15 cellular contexts compared by ENCODE assay signal in the genomic region with DNA sequence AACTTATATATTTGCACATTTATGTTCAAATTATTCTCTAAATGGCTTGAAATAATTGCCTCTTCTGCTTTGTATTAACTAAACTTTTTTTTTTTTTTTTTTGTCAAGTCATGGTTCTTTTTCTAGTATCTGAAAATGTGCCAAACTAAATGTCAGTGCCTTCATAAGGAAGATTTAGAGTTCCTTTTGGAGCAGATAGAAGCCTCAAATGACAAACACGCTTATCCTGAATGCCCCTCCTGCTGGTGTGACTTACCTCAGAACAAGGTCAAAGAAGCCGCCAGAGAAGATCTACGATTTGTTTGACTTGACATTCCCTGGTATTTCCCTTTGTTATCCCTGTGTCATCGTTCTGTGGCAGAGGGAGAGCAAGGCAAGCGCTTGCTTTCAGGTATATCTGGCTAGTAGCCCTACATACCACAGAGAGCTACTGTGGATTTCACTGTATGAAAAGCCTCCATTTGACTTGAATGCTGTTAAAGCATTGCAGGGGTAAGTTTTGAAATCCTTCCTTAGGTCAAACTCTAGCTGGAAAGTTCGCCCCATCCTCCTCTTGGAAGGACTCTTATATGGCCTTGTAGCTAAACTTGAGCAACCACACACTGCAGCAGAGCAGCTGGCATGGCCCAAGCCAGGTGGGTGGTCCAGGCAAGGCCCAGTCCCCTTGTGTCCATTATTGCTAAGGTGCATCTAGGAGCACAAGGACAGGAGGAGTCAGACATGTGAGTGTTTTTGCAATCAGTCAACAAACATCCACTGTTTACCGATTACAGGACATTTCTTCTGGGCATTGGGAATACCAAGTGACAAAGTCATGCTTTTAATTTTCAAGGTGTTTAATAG.
A peak's percentile ranks its signal among the peaks of the same experiment; 100 is the strongest.
DNase-seq lines count a peak whose midpoint lies in the region; ATAC-seq and TF ChIP-seq lines count a peak whose summit lies in the region.
"Had no signal": no experiment of that assay in that cellular context is flagged by ENCODE, and none has a peak within 500 bp of the region (broad histone marks: within the 10 kb centered on the region; RNA-seq: fewer than 3 reads in every experiment).

No MANE protein-coding gene starts in this region.

- H3K18ac ChIP-seq in IMR-90 (ENCODE audit: low read depth, low read length), result no peak overlapping the region

- peaks cover 37% of the 10 kb centered on the region for H3K4me1 Mint-ChIP-seq in nephron

- H2AK5ac ChIP-seq in IMR-90 (ENCODE audit: low read depth, low read length), result no peak overlapping the region

- CTCF ChIA-PET in IMR-90 (lab: Yijun Ruan, JAX) (interaction anchor here (0.7 kb wide), 1 partner anchor 650 kb away, joined by 3 read pairs; no protein-coding TSS in a partner anchor), PC-3 (lab: Charles Lee) (no interaction called here)

- H3K27me3 ChIP-seq in IMR-90 (ENCODE audit: control insufficient read depth, insufficient read depth, low read length), result no peaks in the 10 kb centered on the region
- H3K27me3 ChIP-seq in PC-3 (ENCODE audit: low read length), result no peaks in the 10 kb centered on the region
- H3K27me3 ChIP-seq: suprapubic skin had no signal

- intact Hi-C loops in IMR-90 (cut with micrococcal nuclease), result no loop called here
- intact Hi-C loops in PC-3 (cut with micrococcal nuclease), result no loop called here

- TF ChIP-seq RAD21 in IMR-90 (IDR thresholded peaks at IDR 0.05; ENCODE audit: low read length), result no peak

- WGBS in IMR-90 (ENCODE audit: extremely low coverage in 2 of 2, insufficient read length in 1 of 2), 2 experiments, result 67% methylated on average over 2 of the region's 7 CpGs; no CpG with 5 or more reads in 1 of the 2 experiments

- DNase-seq in A172 (ENCODE audit: low spot score), result peak; percentile 55
- DNase-seq in IMR-90, result no peak
- DNase-seq in fibroblast of gingiva (ENCODE audit: low read depth), result peak; percentile 29
- DNase-seq in coronary artery (ENCODE audit: low spot score), result no peak
- no peak for DNase-seq in PC-3
- no peak for DNase-seq in GM03348 (ENCODE audit: low spot score)
- DNase-seq: activated CD4-positive, alpha-beta T cell treated with anti-CD3 and anti-CD28 coated beads, Interleukin-2, amount 50 U/mL, for 48 hours; activated naive CD8-positive, alpha-beta T cell treated with anti-CD3 and anti-CD28 coated beads, Interleukin-2, amount 50 U/mL, for 24 hours; activated T-cell treated with anti-CD3 and anti-CD28 coated beads, Interleukin-2, amount 50 U/mL, for 48 hours; NCI-H1048; T-helper 9 cell had no signal

- H3K9me3 ChIP-seq in IMR-90 (ENCODE audit: control insufficient read depth, insufficient read depth, low read length), result no peaks in the 10 kb centered on the region
- no peaks in the 10 kb centered on the region for H3K9me3 ChIP-seq in PC-3 (ENCODE audit: low read length)
- H3K9me3 ChIP-seq: suprapubic skin had no signal

- no peaks in the 10 kb centered on the region for H4K20me1 ChIP-seq in IMR-90 (ENCODE audit: insufficient read depth, low read length)
- H4K20me1 ChIP-seq in PC-3 (ENCODE audit: low read length), result no peaks in the 10 kb centered on the region

- TF ChIP-seq POLR2A in IMR-90 (IDR thresholded peaks at IDR 0.05; ENCODE audit: low read depth, low read length), result no peak

- H4K5ac ChIP-seq in IMR-90 (ENCODE audit: low read depth, low read length), result no peak overlapping the region

- no peak overlapping the region for H3K14ac ChIP-seq in IMR-90 (replicated peaks; ENCODE audit: low read depth, low read length)

- peaks cover 18% of the 10 kb centered on the region for H3K9me3 Mint-ChIP-seq in nephron

- 0 out of 2 replicates have a peak, but pooled peaks cover 2% of the 10 kb centered on the region for H3K9me2 ChIP-seq in PC-3 (replicated peaks; ENCODE audit: low read length)

- H3K27ac Mint-ChIP-seq in nephron, result peak overlapping the region; percentile 51 to 91 (median 69)
- H3K27ac Mint-ChIP-seq: activated naive CD8-positive, alpha-beta T cell treated with anti-CD3 and anti-CD28 coated beads, Interleukin-2, amount 50 U/mL, for 24 hours had no signal

- H3K27me3 Mint-ChIP-seq in nephron (ENCODE audit: low read depth), result no peaks in the 10 kb centered on the region
- H3K27me3 Mint-ChIP-seq: activated naive CD8-positive, alpha-beta T cell treated with anti-CD3 and anti-CD28 coated beads, Interleukin-2, amount 50 U/mL, for 24 hours; central memory CD8-positive, alpha-beta T cell had no signal

- no peak overlapping the region for H4K8ac ChIP-seq in IMR-90 (ENCODE audit: low read depth in 2 of 2, low read length in 2 of 2)

- H3K4me1 ChIP-seq in IMR-90 (ENCODE audit: control insufficient read depth, insufficient read depth, low read length) (no peaks in the 10 kb centered on the region), PC-3 (ENCODE audit: insufficient read depth, low read length) (no peaks in the 10 kb centered on the region)

- no peak overlapping the region for H3K4ac ChIP-seq in IMR-90 (ENCODE audit: low read depth, low read length)

- H3F3A ChIP-seq in PC-3 (ENCODE audit: low read length, unreplicated experiment), result no peaks in the 10 kb centered on the region

- TF ChIP-seq CTCF in IMR-90 (conservative IDR thresholded peaks at IDR 0.05; ENCODE audit: low read depth, low read length) (no peak), nephron (IDR thresholded peaks at IDR 0.05; ENCODE audit: unreplicated experiment in 3 of 3) (no peak), coronary artery (IDR thresholded peaks at IDR 0.05) (no peak), PC-3 (conservative IDR thresholded peaks at IDR 0.05; ENCODE audit: low read depth, low read length) (no peak)

- no peak overlapping the region for H2BK120ac ChIP-seq in IMR-90 (ENCODE audit: low read depth, low read length)

- H3K4me2 ChIP-seq in IMR-90 (ENCODE audit: low read depth, low read length), result no peak overlapping the region
- no peak overlapping the region for H3K4me2 ChIP-seq in PC-3 (ENCODE audit: low read length)

- in situ Hi-C loops in IMR-90 (cut with MboI; ENCODE audit: low sequenced_read_pairs), result no loop called here

- dilution Hi-C loops in IMR-90 (cut with HindIII; ENCODE audit: low sequenced_read_pairs, unreplicated experiment), result no loop called here

- H3K9me1 ChIP-seq in IMR-90 (ENCODE audit: insufficient read depth, low read length), result no peaks in the 10 kb centered on the region

- no peak overlapping the region for H4K91ac ChIP-seq in IMR-90 (ENCODE audit: insufficient read depth, low read depth, low read length)

- no peak overlapping the region for H3K9ac ChIP-seq in IMR-90 (ENCODE audit: low read depth, low read length)
- H3K9ac ChIP-seq in PC-3 (ENCODE audit: low read length), result no peak overlapping the region

- ATAC-seq in IMR-90 (ENCODE audit: low read depth) (no peak), PC-3 (no peak), HG03520 (IDR thresholded peaks at IDR 0.05; ENCODE audit: unreplicated experiment) (no peak)
- ATAC-seq: activated naive CD8-positive, alpha-beta T cell treated with anti-CD3 and anti-CD28 coated beads, Interleukin-2, amount 50 U/mL, for 24 hours had no signal

- no peak overlapping the region for H3K56ac ChIP-seq in IMR-90 (ENCODE audit: extremely low read depth, insufficient read depth, low read length)

- no peak overlapping the region for H2BK20ac ChIP-seq in IMR-90 (ENCODE audit: low read depth, low read length)

- H3K4me3 ChIP-seq in IMR-90 (ENCODE audit: insufficient read depth, low read depth, low read length) (no peak overlapping the region), coronary artery (no peak overlapping the region), PC-3 (ENCODE audit: low read length) (no peak overlapping the region)
- H3K4me3 ChIP-seq: suprapubic skin had no signal

- H2BK5ac ChIP-seq in IMR-90 (ENCODE audit: low read depth, low read length, poor library complexity, severe bottlenecking), result no peak overlapping the region

- H3K23ac ChIP-seq in IMR-90 (ENCODE audit: low read depth, low read length), result no peak overlapping the region

- H2AK9ac ChIP-seq in IMR-90 (replicated peaks; ENCODE audit: low read depth, low read length, poor library complexity), result no peak overlapping the region

- H3K27ac ChIP-seq in IMR-90 (ENCODE audit: insufficient read depth, low read length) (no peak overlapping the region), coronary artery (no peak overlapping the region), PC-3 (ENCODE audit: low read length) (no peak overlapping the region)
- H3K27ac ChIP-seq: suprapubic skin had no signal

- H2AFZ ChIP-seq in IMR-90 (replicated peaks; ENCODE audit: low read length, poor library complexity) (no peak overlapping the region), PC-3 (ENCODE audit: low read length) (no peak overlapping the region)

- H3K79me2 ChIP-seq in PC-3 (ENCODE audit: low read length), result no peaks in the 10 kb centered on the region

- BruUV-seq in IMR-90 (replicated peaks; lab: Mats Ljungman, UMichigan) (no TSS peak), PC-3 (replicated peaks; lab: Mats Ljungman, UMichigan) (no TSS peak)

- H2BK15ac ChIP-seq in IMR-90 (ENCODE audit: low read depth, low read length), result no peak overlapping the region

- no peaks in the 10 kb centered on the region for H3K79me1 ChIP-seq in IMR-90 (ENCODE audit: low read depth in 1 of 2, low read length in 2 of 2)

- peaks cover 7% of the 10 kb centered on the region for H3K36me3 Mint-ChIP-seq in nephron (ENCODE audit: low read depth)

- POLR2A ChIA-PET in IMR-90 (lab: Charles Lee; ENCODE audit: unreplicated experiment), result no interaction called here
- POLR2A ChIA-PET in PC-3 (lab: Charles Lee; ENCODE audit: unreplicated experiment), result interaction anchor here (0.6 kb wide), 1 partner anchor 71 kb away, joined by 6 read pairs; no protein-coding TSS in a partner anchor

- H3K36me3 ChIP-seq in IMR-90 (ENCODE audit: control insufficient read depth, insufficient read depth, low read length), result no peaks in the 10 kb centered on the region
- H3K36me3 ChIP-seq in PC-3 (ENCODE audit: low read depth, low read length), result no peaks in the 10 kb centered on the region
- H3K36me3 ChIP-seq: suprapubic skin had no signal

- H3K4me3 Mint-ChIP-seq in nephron, result peak overlapping the region in 1 of 3 experiments; percentile 26
- H3K4me3 Mint-ChIP-seq: activated naive CD8-positive, alpha-beta T cell treated with anti-CD3 and anti-CD28 coated beads, Interleukin-2, amount 50 U/mL, for 24 hours; central memory CD8-positive, alpha-beta T cell had no signal

TF ChIP-seq in IMR-90, 13 proteins besides CTCF, POLR2A, EP300 and RAD21:
- TF ChIP-seq FOS (IDR thresholded peaks at IDR 0.05; ENCODE audit: low read depth, low read length) (no peak), NFE2L2 (IDR thresholded peaks at IDR 0.05; ENCODE audit: low read depth, low read length) (peak; percentile 60)
TF ChIP-seq in IMR-90: peak in this region for 1.

Comparison
In these comparisons a context has a peak if more than half of its experiments do, and no peak if none do; other contexts are left out.
1. DNase-seq: peak in A172 (single experiment) and fibroblast of gingiva (single experiment); none in IMR-90 (single experiment), coronary artery (single experiment), PC-3 (single experiment) and GM03348 (single experiment).